ENCODE assay signal across 8 cellular contexts in the genomic region with DNA sequence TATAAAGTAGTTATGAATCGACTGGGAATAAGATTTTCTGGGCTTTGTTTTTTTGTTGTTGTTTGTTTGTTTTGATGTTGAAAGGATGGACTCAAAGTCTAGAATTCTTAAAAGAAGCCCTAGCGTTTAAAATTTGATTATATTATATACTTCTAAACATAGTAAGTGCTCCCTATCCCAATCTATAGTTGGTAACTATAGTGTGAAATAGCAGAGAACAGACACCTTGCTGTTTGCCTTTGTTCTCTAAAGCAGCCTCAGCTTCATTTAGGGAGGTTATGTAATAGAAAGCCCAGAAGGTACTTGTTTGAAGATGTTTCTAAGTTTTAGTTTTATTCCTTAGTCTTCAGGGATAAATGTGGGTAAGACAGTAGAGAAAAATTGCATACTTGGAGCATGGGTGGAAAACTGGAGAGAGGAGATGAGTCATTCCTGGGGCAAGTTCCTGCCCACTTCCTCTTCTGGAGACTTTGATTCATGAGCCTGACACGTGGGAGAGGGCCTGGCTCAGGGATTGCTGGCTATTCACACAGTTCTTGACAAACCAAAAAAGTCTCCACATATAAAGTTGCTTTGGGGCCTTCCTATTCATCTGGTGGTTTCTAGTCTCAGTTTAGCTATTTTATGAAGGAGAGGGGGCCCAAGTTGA.
DNase-seq lines count a peak whose midpoint lies in the region; ATAC-seq, FAIRE-seq and TF ChIP-seq lines count a peak whose summit lies in the region.

No MANE protein-coding gene starts in this region.

- H3K36me3 ChIP-seq in MG63, result peaks cover 32% of the 10 kb centered on the region

- H3K4me3 ChIP-seq in MG63, result no peak overlapping the region

- DNase-seq in COLO829 (ENCODE audit: low spot score), result peak; percentile 80
- peak; percentile 91 for DNase-seq in MG63
- peak in 42 of 58 donors; percentile 1 to 70 (median 24) for DNase-seq in anterior cingulate cortex (lab: John Stamatoyannopoulos, UW)
- DNase-seq in stimulated activated naive B cell treated with anti-CD40 and anti-IgM and Interleukin-4, amounts not matched to agents 10 μg/mL and 1 μg/mL and 100 μg/mL, for 72 hours, result no peak
- DNase-seq in GM10266 (ENCODE audit: extremely low spot score), result no peak
- DNase-seq in OCI-M2 (lab: John Stamatoyannopoulos, UW; ENCODE audit: unreplicated experiment), result no peak

- no peak overlapping the region for H3K4me3 Mint-ChIP-seq in stimulated activated naive B cell treated with anti-CD40 and anti-IgM and Interleukin-4, amounts not matched to agents 10 μg/mL and 1 μg/mL and 100 μg/mL, for 72 hours

- H3K27me3 ChIP-seq in MG63, result no peaks in the 10 kb centered on the region

- no peaks in the 10 kb centered on the region for H3K9me3 Mint-ChIP-seq in stimulated activated naive B cell treated with anti-CD40 and anti-IgM and Interleukin-4, amounts not matched to agents 10 μg/mL and 1 μg/mL and 100 μg/mL, for 72 hours

- no peaks in the 10 kb centered on the region for H3K36me3 Mint-ChIP-seq in stimulated activated naive B cell treated with anti-CD40 and anti-IgM and Interleukin-4, amounts not matched to agents 10 μg/mL and 1 μg/mL and 100 μg/mL, for 72 hours

- peak overlapping the region; percentile 28 for H3K27ac Mint-ChIP-seq in stimulated activated naive B cell treated with anti-CD40 and anti-IgM and Interleukin-4, amounts not matched to agents 10 μg/mL and 1 μg/mL and 100 μg/mL, for 72 hours

- no peaks in the 10 kb centered on the region for H3K27me3 Mint-ChIP-seq in stimulated activated naive B cell treated with anti-CD40 and anti-IgM and Interleukin-4, amounts not matched to agents 10 μg/mL and 1 μg/mL and 100 μg/mL, for 72 hours

- ATAC-seq in GM21529 (IDR thresholded peaks at IDR 0.05; ENCODE audit: unreplicated experiment), result peak; percentile 93
- peak; percentile 85 to 93 for ATAC-seq in stimulated activated naive B cell treated with anti-CD40 and anti-IgM and Interleukin-4, amounts not matched to agents 10 μg/mL and 1 μg/mL and 100 μg/mL, for 72 hours (replicated peaks)

- no peak for TF ChIP-seq CTCF in GM10266 (IDR thresholded peaks at IDR 0.05; ENCODE audit: control insufficient read depth, insufficient read depth, low read depth, missing control alignments)

- H3K4me1 Mint-ChIP-seq in stimulated activated naive B cell treated with anti-CD40 and anti-IgM and Interleukin-4, amounts not matched to agents 10 μg/mL and 1 μg/mL and 100 μg/mL, for 72 hours, result peaks cover 7 to 16% of the 10 kb centered on the region in 2 donors

- peak; percentile 97 for FAIRE-seq in islet of Langerhans (lab: Jason Lieb, UNC)

- no peaks in the 10 kb centered on the region for H3K9me3 ChIP-seq in MG63

Comparison
In these comparisons a context has a peak if more than half of its experiments do, and no peak if none do; other contexts are left out.
1. DNase-seq: peak in COLO829 (single experiment), MG63 (single experiment) and anterior cingulate cortex (42 of 58); none in stimulated activated naive B cell treated with anti-CD40 and anti-IgM and Interleukin-4, amounts not matched to agents 10 μg/mL and 1 μg/mL and 100 μg/mL, for 72 hours (single experiment), GM10266 (single experiment) and OCI-M2 (single experiment).